Comparison of ENCODE assay signal across 8 cellular contexts in genomic region chr9:96854073-96854876, GRCh38. TPM values are rescaled to one million over a fixed set of nuclear protein-coding genes. Genes with fewer than 3 reads are reported as not detected.
DNase-seq lines count a peak whose midpoint lies in the region; ATAC-seq and TF ChIP-seq lines count a peak whose summit lies in the region.

Gene ZNF782, minus strand, starts transcription at chr9:96854514. Its CDS starts 2,553 bp downstream, at chr9:96851961.

- H3K4me3 Mint-ChIP-seq in activated B cell treated with CpG ODN at 0.5 μM for 24 hours = peak within 1 kb of the TSS; percentile 100

- 0 to 1% (median 0%) methylated on average over 38 to 66 of the region's 66 CpGs for WGBS in spleen, 5 donors

- DNase-seq in AG08395 (ENCODE audit: low spot score) (peak; percentile 97), NCI-H226 (peak; percentile 93), activated B cell treated with CpG ODN at 0.5 μM for 24 hours (peak; percentile 83), iris pigment epithelial cell (ENCODE audit: low read depth) (peak; percentile 94), spleen (peak; percentile 96)
- peak; percentile 80 for DNase-seq in central memory CD4-positive, alpha-beta T cell

- peak within 1 kb of the TSS; percentile 82 to 94 (median 93) for H3K4me3 ChIP-seq in spleen

- H3K27me3 Mint-ChIP-seq in activated B cell treated with CpG ODN at 0.5 μM for 24 hours = peaks cover 9% of the 10 kb centered on the region

- H3K27ac Mint-ChIP-seq in activated B cell treated with CpG ODN at 0.5 μM for 24 hours = peak within 1 kb of the TSS; percentile 98

- ATAC-seq in GM18909 (IDR thresholded peaks at IDR 0.05; ENCODE audit: poor library complexity, unreplicated experiment) (peak; percentile 86), HG03175 (IDR thresholded peaks at IDR 0.05; ENCODE audit: unreplicated experiment) (peak; percentile 88), activated B cell treated with CpG ODN at 0.5 μM for 24 hours (ENCODE audit: low read depth) (peak; percentile 95)

- no peaks in the 10 kb centered on the region for H3K9me3 Mint-ChIP-seq in activated B cell treated with CpG ODN at 0.5 μM for 24 hours

- H3K27ac ChIP-seq in spleen = peak within 1 kb of the TSS; percentile 58 to 89 (median 80)

- peaks cover 0 to 5% (median 0%) of the 10 kb centered on the region in 7 donors for H3K27me3 ChIP-seq in spleen (replicated peaks in 1 of 7)

- TF ChIP-seq POLR2A in spleen (IDR thresholded peaks at IDR 0.05) = no peak

- H3K36me3 Mint-ChIP-seq in activated B cell treated with CpG ODN at 0.5 μM for 24 hours (ENCODE audit: low read depth) = peaks cover 16% of the 10 kb centered on the region

- H3K9me3 ChIP-seq in spleen = peaks cover 0 to 2% (median 0%) of the 10 kb centered on the region in 8 donors

- no peaks in the 10 kb centered on the region for H3K36me3 ChIP-seq in spleen

- POLR2A ChIA-PET in activated B cell treated with CpG ODN at 0.5 μM for 24 hours (lab: Charles Lee) = interaction anchor here (1.2 to 1.3 kb wide), 3 partner anchors 76 to 779 kb away, joined by 4 to 10 read pairs (median 4); partner anchors contain the start of genes NCBP1, TSTD2 and ZNF510

- intact Hi-C loops in activated B cell treated with CpG ODN at 0.5 μM for 24 hours (cut with micrococcal nuclease) = loop anchor here (1.0 to 10.0 kb wide), 8 partner anchors 76 to 1539 kb away; partner anchors contain the start of genes FANCC, HABP4, NCBP1 and TDRD7
- intact Hi-C loops in spleen (cut with DNase I; ENCODE audit: low total_unique reads) = loop anchor here (10.0 kb wide), 1 partner anchor 761 kb away; no protein-coding TSS in a partner anchor

- H3K4me1 Mint-ChIP-seq in activated B cell treated with CpG ODN at 0.5 μM for 24 hours = peaks cover 40% of the 10 kb centered on the region

- CTCF ChIA-PET in activated B cell treated with CpG ODN at 0.5 μM for 24 hours (lab: Charles Lee) = interaction anchor here (1.0 to 4.5 kb wide), 8 partner anchors 11 to 1046 kb away, joined by 3 to 54 read pairs (median 4); partner anchors contain the start of gene TDRD7

- no peak for TF ChIP-seq CTCF in activated B cell treated with CpG ODN at 0.5 μM for 24 hours (IDR thresholded peaks at IDR 0.05)
- TF ChIP-seq CTCF in spleen (IDR thresholded peaks at IDR 0.05 in 8 of 11, conservative IDR thresholded peaks at IDR 0.05 in 3 of 11) = peak in 1 of 11 experiments; percentile 16

- H3K4me1 ChIP-seq in spleen = peaks cover 12 to 45% (median 33%) of the 10 kb centered on the region in 6 donors

RNA-seq across cellular contexts. Expression of gene ZNF782, which starts in this region (rescaled TPM):
- total RNA-seq in activated B cell treated with CpG ODN at 0.5 μM for 24 hours (7.7 and 8.0 TPM in 2 replicates), spleen (10 to 100 TPM in 2 of 7 donors, 1 to 10 TPM in 5; 6.2 to 18.0 (median 8.2) TPM)
- polyA plus RNA-seq in spleen = 1 to 10 TPM; 1.7 to 1.9 (median 1.7) TPM

Comparison
In these comparisons a context has a peak if more than half of its experiments do, and no peak if none do; other contexts are left out.
1. Peak in every context shown above with its lines: DNase-seq, ATAC-seq, H3K4me3 ChIP-seq and H3K27ac ChIP-seq.